In the genomic region with DNA sequence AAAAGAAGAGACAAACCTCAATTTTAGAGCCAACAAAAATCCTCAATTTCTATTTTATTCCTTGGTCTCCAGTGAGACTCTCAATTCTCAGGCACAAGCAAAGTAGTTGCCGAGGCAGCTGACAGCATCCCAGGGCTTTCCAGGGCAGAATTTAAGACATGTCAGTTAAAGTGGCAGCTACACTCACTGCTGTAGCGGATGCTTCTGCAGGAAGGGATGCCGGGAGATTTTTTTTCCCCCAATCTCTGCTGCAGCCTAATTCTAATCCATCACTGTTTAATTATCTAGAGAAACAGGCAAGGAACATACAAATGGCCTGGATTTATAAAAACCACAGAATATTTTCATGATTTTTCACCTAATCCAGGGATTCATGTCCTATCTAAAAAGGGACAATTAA, we compare ENCODE assay signal across 16 cellular contexts. TPM values are rescaled to one million over a fixed set of nuclear protein-coding genes. Genes with fewer than 3 reads are reported as not detected.
DNase-seq lines count a peak whose midpoint lies in the region; ATAC-seq, FAIRE-seq and TF ChIP-seq lines count a peak whose summit lies in the region.
"Had no signal": no experiment of that assay in that cellular context is flagged by ENCODE, and none has a peak within 500 bp of the region (broad histone marks: within the 10 kb centered on the region; RNA-seq: fewer than 3 reads in every experiment).

No MANE protein-coding gene starts in this region.

- no peak for FAIRE-seq in kidney (lab: Jason Lieb, UNC)

- H3K27ac ChIP-seq in ascending aorta (peak overlapping the region; percentile 70 to 80), kidney (ENCODE audit: low read depth in 2 of 2, low read length in 2 of 2) (peak overlapping the region; percentile 2 to 67)

- H3K9ac ChIP-seq in kidney (ENCODE audit: low read length in 2 of 2): no peak overlapping the region

- no peaks in the 10 kb centered on the region for H3K27me3 ChIP-seq in ascending aorta

- no peak for TF ChIP-seq CTCF in ascending aorta (IDR thresholded peaks at IDR 0.05)
- TF ChIP-seq CTCF in kidney (IDR thresholded peaks at IDR 0.05; ENCODE audit: borderline replicate concordance, extremely low read depth, insufficient read depth): no peak

- H3K4me3 ChIP-seq in ascending aorta (peak overlapping the region in 1 of 2 donors; percentile 45), kidney (ENCODE audit: low read length in 2 of 2) (no peak overlapping the region)

- H3K9me3 ChIP-seq in ascending aorta: no peaks in the 10 kb centered on the region
- no peaks in the 10 kb centered on the region for H3K9me3 ChIP-seq in kidney (ENCODE audit: control insufficient read depth in 1 of 2, low read length in 2 of 2)

- ATAC-seq in HG02763 (IDR thresholded peaks at IDR 0.05; ENCODE audit: unreplicated experiment): no peak
- ATAC-seq: activated CD4-positive, alpha-beta T cell treated with anti-CD3 and anti-CD28 coated beads for 36 hours; stimulated activated memory B cell treated with anti-CD40 and anti-IgM and Interleukin-4, amounts not matched to agents 10 μg/mL and 1 μg/mL and 100 μg/mL, for 72 hours had no signal

- peak; percentile 8 for DNase-seq in NCI-H1694 treated with DMSO at 0.1 percent for 48 hours (lab: John Stamatoyannopoulos, UW)
- DNase-seq in NCI-H1694 (lab: John Stamatoyannopoulos, UW): no peak
- no peak for DNase-seq in ascending aorta (ENCODE audit: low spot score in 2 of 2)
- DNase-seq in kidney: no peak
- peak; percentile 14 for DNase-seq in stromal cell of bone marrow (ENCODE audit: low read depth)
- DNase-seq in RPMI8226: no peak
- no peak for DNase-seq in NCI-H1436 (lab: John Stamatoyannopoulos, UW)
- DNase-seq: 8988T; activated CD4-positive, alpha-beta T cell treated with anti-CD3 and anti-CD28 coated beads for 36 hours; activated naive CD8-positive, alpha-beta T cell treated with anti-CD3 and anti-CD28 coated beads for 36 hours; GF-D8; KG1; NCI-H1417 treated with DMSO at 0.1 percent for 48 hours; stimulated activated CD4-positive, alpha-beta T cell treated with anti-CD3 and anti-CD28 coated beads, Interleukin-4, amount 100 ng/mL, for 4 hours had no signal

- H3K4me1 ChIP-seq in ascending aorta (peaks cover 4 to 22% of the 10 kb centered on the region in 2 donors), kidney (ENCODE audit: control insufficient read depth in 1 of 2, insufficient read depth in 1 of 2, low read depth in 1 of 2, low read length in 2 of 2) (no peaks in the 10 kb centered on the region)

- no peaks in the 10 kb centered on the region for H3K36me3 ChIP-seq in ascending aorta
- no peaks in the 10 kb centered on the region for H3K36me3 ChIP-seq in kidney (ENCODE audit: control insufficient read depth in 1 of 2, insufficient read depth in 2 of 2, low read length in 2 of 2)

- intact Hi-C loops in ascending aorta (cut with DNase I): no loop called here
- intact Hi-C loops in kidney (cut with DNase I): no loop called here

RNA-seq across cellular contexts. Expression of a gene that starts 57.0 kb away (rescaled TPM):
- total RNA-seq in ascending aorta: 2.7 TPM
- total RNA-seq in kidney: 22.0 TPM
- 4.9 TPM for polyA plus RNA-seq in kidney (ENCODE audit: insufficient read depth, low read depth, low replicate concordance)

Comparison
In these comparisons a context has a peak if more than half of its experiments do, and no peak if none do; other contexts are left out.
1. DNase-seq: peak in NCI-H1694 treated with DMSO at 0.1 percent for 48 hours (single experiment) and stromal cell of bone marrow (single experiment); none in NCI-H1694 (single experiment), ascending aorta (0 of 2), kidney (single experiment), RPMI8226 (single experiment) and NCI-H1436 (single experiment).